In the genomic region with DNA sequence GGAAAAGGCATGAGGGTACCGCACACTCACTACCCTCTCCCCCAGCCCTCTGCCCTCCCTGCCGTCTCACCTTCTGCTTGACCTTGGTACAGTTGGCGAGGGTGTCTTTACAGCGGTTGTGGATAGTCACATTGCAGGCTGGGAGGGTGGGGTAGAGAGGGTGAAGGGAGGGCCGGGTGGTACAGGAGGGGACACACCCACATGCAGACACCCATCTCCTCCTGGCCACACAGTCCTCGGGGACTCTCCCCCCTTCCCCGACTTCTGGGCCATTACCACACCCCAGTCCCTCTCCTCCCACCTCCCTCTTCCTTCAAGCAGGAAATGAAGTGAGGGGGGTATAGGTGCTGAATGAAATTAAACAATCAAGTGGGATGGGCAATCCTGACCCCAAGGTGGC, we compare ENCODE assay signal across 9 cellular contexts.
DNase-seq lines count a peak whose midpoint lies in the region; ATAC-seq and TF ChIP-seq lines count a peak whose summit lies in the region.
"Had no signal": no experiment of that assay in that cellular context is flagged by ENCODE, and none has a peak within 500 bp of the region (broad histone marks: within the 10 kb centered on the region; RNA-seq: fewer than 3 reads in every experiment).

No MANE protein-coding gene starts in this region.

- peaks cover 94 to 99% (median 97%) of the 10 kb centered on the region in 10 experiments for H3K4me1 ChIP-seq in BLaER1 treated with 17β-estradiol and CSF1 and Interleukin-3, amounts not matched to agents 10 nM and 100 nM
- H3K4me1 ChIP-seq in neutrophil (ENCODE audit: control insufficient read depth in 1 of 2, insufficient read depth in 1 of 2, low read depth in 1 of 2, low read length in 1 of 2): peaks cover 67% of the 10 kb centered on the region in 2 experiments
- H3K4me1 ChIP-seq: Caco-2 had no signal

- peak overlapping the region; percentile 92 to 100 (median 100) for H3K4me2 ChIP-seq in BLaER1 treated with 17β-estradiol and CSF1 and Interleukin-3, amounts not matched to agents 10 nM and 100 nM

- H3K4me3 ChIP-seq in BLaER1 treated with 17β-estradiol and CSF1 and Interleukin-3, amounts not matched to agents 10 nM and 100 nM: peak overlapping the region in 8 of 10 experiments; percentile 37 to 64 (median 50); a peak in 13 of 20 replicates
- H3K4me3 ChIP-seq in NB4 (ENCODE audit: low read depth, low read length) (no peak overlapping the region), neutrophil (ENCODE audit: low read depth in 1 of 2, low read length in 1 of 2) (peak overlapping the region in 1 of 2 experiments; percentile 34)

- peaks cover 81 to 88% (median 84%) of the 10 kb centered on the region in 11 experiments for H3K36me3 ChIP-seq in BLaER1 treated with 17β-estradiol and CSF1 and Interleukin-3, amounts not matched to agents 10 nM and 100 nM
- H3K36me3 ChIP-seq in neutrophil: peaks cover 78% of the 10 kb centered on the region

- peak overlapping the region; percentile 72 to 100 (median 87); a peak in 21 of 22 replicates for H3K27ac ChIP-seq in BLaER1 treated with 17β-estradiol and CSF1 and Interleukin-3, amounts not matched to agents 10 nM and 100 nM
- H3K27ac ChIP-seq in epithelial cell of prostate: peak overlapping the region; percentile 13
- H3K27ac ChIP-seq in neutrophil: peak overlapping the region; percentile 97

- DNase-seq in NB4 (ENCODE audit: low read depth): peak; percentile 67
- DNase-seq in epithelial cell of prostate (ENCODE audit: low read depth, low spot score): no peak
- DNase-seq in SW 1271 (lab: John Stamatoyannopoulos, UW): no peak
- no peak for DNase-seq in DMS153 treated with DMSO at 0.1 percent for 48 hours (lab: John Stamatoyannopoulos, UW; ENCODE audit: unreplicated experiment)
- no peak for DNase-seq in HCEC 1CT
- DNase-seq: Caco-2 had no signal

- TF ChIP-seq CTCF in NB4 (IDR thresholded peaks at IDR 0.05; ENCODE audit: low read depth, low read length): no peak
- no peak for TF ChIP-seq CTCF in neutrophil (IDR thresholded peaks at IDR 0.05)

- no peaks in the 10 kb centered on the region for H3K27me3 ChIP-seq in BLaER1 treated with 17β-estradiol and CSF1 and Interleukin-3, amounts not matched to agents 10 nM and 100 nM
- no peaks in the 10 kb centered on the region for H3K27me3 ChIP-seq in neutrophil

- peaks cover 76 to 97% (median 93%) of the 10 kb centered on the region in 11 experiments for H4K20me1 ChIP-seq in BLaER1 treated with 17β-estradiol and CSF1 and Interleukin-3, amounts not matched to agents 10 nM and 100 nM

- ATAC-seq in HG02588 (IDR thresholded peaks at IDR 0.05; ENCODE audit: unreplicated experiment): no peak

- peak overlapping the region; percentile 71 to 99 (median 76) for H3K9ac ChIP-seq in BLaER1 treated with 17β-estradiol and CSF1 and Interleukin-3, amounts not matched to agents 10 nM and 100 nM

- TF ChIP-seq POLR2A in NB4 (IDR thresholded peaks at IDR 0.05; ENCODE audit: extremely low read depth, insufficient read length): no peak

- no peaks in the 10 kb centered on the region for H3K9me3 ChIP-seq in BLaER1 treated with 17β-estradiol and CSF1 and Interleukin-3, amounts not matched to agents 10 nM and 100 nM (replicated peaks in 1 of 11)
- no peaks in the 10 kb centered on the region for H3K9me3 ChIP-seq in neutrophil
- H3K9me3 ChIP-seq: Caco-2 had no signal

Comparison
In these comparisons a context has a peak if more than half of its experiments do, and no peak if none do; other contexts are left out.
1. H3K27ac ChIP-seq: peak in every context shown above with its lines; median percentile 97 in neutrophil; 87 in BLaER1 treated with 17β-estradiol and CSF1 and Interleukin-3, amounts not matched to agents 10 nM and 100 nM; 13 in epithelial cell of prostate.